Comparison of ENCODE assay signal across 14 cellular contexts in genomic region chr20:45340236-45340847, GRCh38. TPM values are rescaled to one million over a fixed set of nuclear protein-coding genes. Genes with fewer than 3 reads are reported as not detected.
DNase-seq lines count a peak whose midpoint lies in the region; ATAC-seq and TF ChIP-seq lines count a peak whose summit lies in the region.
"Had no signal": no experiment of that assay in that cellular context is flagged by ENCODE, and none has a peak within 500 bp of the region (broad histone marks: within the 10 kb centered on the region; RNA-seq: fewer than 3 reads in every experiment).

No MANE protein-coding gene starts in this region.

- H3K27ac ChIP-seq in mammary epithelial cell (ENCODE audit: insufficient read depth, low read depth, low read length): peak overlapping the region; percentile 96
- peak overlapping the region; percentile 81 to 97 for H3K27ac ChIP-seq in liver (ENCODE audit: low read depth in 1 of 2, low read length in 2 of 2)
- peak overlapping the region; percentile 93 to 96 for H3K27ac ChIP-seq in thoracic aorta

- TF ChIP-seq RAD21 in liver (IDR thresholded peaks at IDR 0.05): peak in 1 of 2 donors; percentile 54

- H3K27me3 ChIP-seq in mammary epithelial cell (ENCODE audit: insufficient read depth, low read length) (no peaks in the 10 kb centered on the region), liver (ENCODE audit: control insufficient read depth in 4 of 4, insufficient read depth in 4 of 4, low read length in 3 of 4) (no peaks in the 10 kb centered on the region), thoracic aorta (replicated peaks; ENCODE audit: insufficient read depth) (no peaks in the 10 kb centered on the region)
- H3K27me3 ChIP-seq: Peyer's patch had no signal

- BruUV-seq in mammary epithelial cell (replicated peaks; lab: Mats Ljungman, UMichigan): no TSS peak

- ATAC-seq in thoracic aorta (ENCODE audit: insufficient number of reproducible peaks, low FRiP score, low read depth): no peak
- no peak for ATAC-seq in mucosa of descending colon

- H3K9me3 ChIP-seq in mammary epithelial cell (replicated peaks; ENCODE audit: insufficient read depth, low read length): no peaks in the 10 kb centered on the region
- H3K9me3 ChIP-seq in liver (ENCODE audit: control insufficient read depth in 4 of 4, low read length in 3 of 4): no peaks in the 10 kb centered on the region
- no peaks in the 10 kb centered on the region for H3K9me3 ChIP-seq in thoracic aorta
- H3K9me3 ChIP-seq in mucosa of descending colon: no peaks in the 10 kb centered on the region
- H3K9me3 ChIP-seq: Peyer's patch had no signal

- peak overlapping the region; percentile 38 for H3K4me2 ChIP-seq in mammary epithelial cell (ENCODE audit: insufficient read depth, low read depth, low read length)

- H3K36me3 ChIP-seq in mammary epithelial cell (ENCODE audit: insufficient read depth, low read length): peaks cover 18% of the 10 kb centered on the region
- H3K36me3 ChIP-seq in liver (ENCODE audit: control insufficient read depth in 4 of 4, insufficient read depth in 3 of 4, low read depth in 1 of 4, low read length in 3 of 4): peaks cover 0 to 18% (median 5%) of the 10 kb centered on the region in 4 donors
- H3K36me3 ChIP-seq in thoracic aorta: no peaks in the 10 kb centered on the region
- no peaks in the 10 kb centered on the region for H3K36me3 ChIP-seq in mucosa of descending colon (ENCODE audit: low read depth)

- H3K4me1 ChIP-seq in mammary epithelial cell (ENCODE audit: insufficient read depth, low read length): peaks cover 99% of the 10 kb centered on the region
- peaks cover 23 to 82% (median 53%) of the 10 kb centered on the region in 4 donors for H3K4me1 ChIP-seq in liver (ENCODE audit: control insufficient read depth in 4 of 4, insufficient read depth in 4 of 4, low read length in 3 of 4)
- H3K4me1 ChIP-seq in thoracic aorta (ENCODE audit: control insufficient read depth in 1 of 2, low read depth in 2 of 2): peaks cover 66 to 98% of the 10 kb centered on the region in 2 donors
- H3K4me1 ChIP-seq in mucosa of descending colon (ENCODE audit: low read depth): peaks cover 87% of the 10 kb centered on the region

- CTCF ChIA-PET in mammary epithelial cell (lab: Charles Lee; ENCODE audit: low non-redundant PET): no interaction called here

- DNase-seq in NCI-H2029 (lab: John Stamatoyannopoulos, UW) (peak; percentile 75), mammary epithelial cell (peak; percentile 52), thoracic aorta (ENCODE audit: low spot score) (no peak), mucosa of descending colon (no peak), DMS 273 (lab: John Stamatoyannopoulos, UW; ENCODE audit: unreplicated experiment) (no peak), DMS79 (lab: John Stamatoyannopoulos, UW) (no peak)
- no peak for DNase-seq in activated effector memory CD4-positive, alpha-beta T cell treated with Interleukin-2 at 50 U/mL for 16 hours
- DNase-seq: activated CD4-positive, CD25-positive, alpha-beta regulatory T cell; activated naive CD4-positive, alpha-beta T cell treated with anti-CD3 and anti-CD28 coated beads, Interleukin-2, amount 10 ng/mL, durations not matched to agents 7 days and 5 days; DMS 273 treated with DMSO at 0.1 percent for 48 hours; MV-4-11 had no signal

- in situ Hi-C loops in mammary epithelial cell (cut with MboI; ENCODE audit: low sequenced_read_pairs in 2 of 2): no loop called here

- H4K20me1 ChIP-seq in mammary epithelial cell (ENCODE audit: insufficient read depth, low read length): no peaks in the 10 kb centered on the region

- no peak overlapping the region for H2AFZ ChIP-seq in mammary epithelial cell (ENCODE audit: low read depth, low read length)

- dilution Hi-C loops in mammary epithelial cell (cut with HindIII; ENCODE audit: low sequenced_read_pairs): no loop called here

- TF ChIP-seq CTCF in mammary epithelial cell (conservative IDR thresholded peaks at IDR 0.05 in 1 of 2, IDR thresholded peaks at IDR 0.05 in 1 of 2; ENCODE audit: extremely low read depth in 1 of 2, insufficient read depth in 1 of 2, low read depth in 1 of 2, low read length in 2 of 2) (no peak), liver (IDR thresholded peaks at IDR 0.05; ENCODE audit: low read depth, low read length, missing input control) (no peak), thoracic aorta (IDR thresholded peaks at IDR 0.05) (no peak), mucosa of descending colon (IDR thresholded peaks at IDR 0.05) (no peak)

- 39% methylated on average over 5 of the region's 5 CpGs for WGBS in mammary epithelial cell (ENCODE audit: low coverage, missing lambda C conversion rate)
- 21% methylated on average over 5 of the region's 5 CpGs for WGBS in liver

- intact Hi-C loops in mammary epithelial cell (cut with micrococcal nuclease): no loop called here
- intact Hi-C loops in mucosa of descending colon (cut with DNase I, micrococcal nuclease): no loop called here

- peaks cover 98% of the 10 kb centered on the region for H3K79me2 ChIP-seq in mammary epithelial cell (ENCODE audit: insufficient read depth, low read length)

- H3K9ac ChIP-seq in mammary epithelial cell (ENCODE audit: insufficient read depth, low read length) (no peak overlapping the region), liver (ENCODE audit: low read depth in 1 of 2, low read length in 2 of 2) (peak overlapping the region in 1 of 2 donors; percentile 56)

- H3K4me3 ChIP-seq in mammary epithelial cell (replicated peaks in 1 of 3; ENCODE audit: insufficient read depth in 1 of 3, low read depth in 2 of 3, low read length in 3 of 3): no peak overlapping the region
- H3K4me3 ChIP-seq in liver (ENCODE audit: low read depth in 1 of 3, low read length in 3 of 3): peak overlapping the region in 1 of 3 donors; percentile 9
- no peak overlapping the region for H3K4me3 ChIP-seq in thoracic aorta
- no peak overlapping the region for H3K4me3 ChIP-seq in mucosa of descending colon
- H3K4me3 ChIP-seq: Peyer's patch had no signal

TF ChIP-seq in liver, 16 proteins besides CTCF, POLR2A, EP300 and RAD21 (continues in another document):
- peak; percentile 69 for TF ChIP-seq ATF3 (IDR thresholded peaks at IDR 0.05)
- TF ChIP-seq FOXA2 (IDR thresholded peaks at IDR 0.05): peak; percentile 81
- peak; percentile 63 for TF ChIP-seq YY1 (IDR thresholded peaks at IDR 0.05)
- peak; percentile 83 for TF ChIP-seq FOXA1 (IDR thresholded peaks at IDR 0.05)
- no peak for TF ChIP-seq HNF4G (IDR thresholded peaks at IDR 0.05)
- TF ChIP-seq, protein P1, sequence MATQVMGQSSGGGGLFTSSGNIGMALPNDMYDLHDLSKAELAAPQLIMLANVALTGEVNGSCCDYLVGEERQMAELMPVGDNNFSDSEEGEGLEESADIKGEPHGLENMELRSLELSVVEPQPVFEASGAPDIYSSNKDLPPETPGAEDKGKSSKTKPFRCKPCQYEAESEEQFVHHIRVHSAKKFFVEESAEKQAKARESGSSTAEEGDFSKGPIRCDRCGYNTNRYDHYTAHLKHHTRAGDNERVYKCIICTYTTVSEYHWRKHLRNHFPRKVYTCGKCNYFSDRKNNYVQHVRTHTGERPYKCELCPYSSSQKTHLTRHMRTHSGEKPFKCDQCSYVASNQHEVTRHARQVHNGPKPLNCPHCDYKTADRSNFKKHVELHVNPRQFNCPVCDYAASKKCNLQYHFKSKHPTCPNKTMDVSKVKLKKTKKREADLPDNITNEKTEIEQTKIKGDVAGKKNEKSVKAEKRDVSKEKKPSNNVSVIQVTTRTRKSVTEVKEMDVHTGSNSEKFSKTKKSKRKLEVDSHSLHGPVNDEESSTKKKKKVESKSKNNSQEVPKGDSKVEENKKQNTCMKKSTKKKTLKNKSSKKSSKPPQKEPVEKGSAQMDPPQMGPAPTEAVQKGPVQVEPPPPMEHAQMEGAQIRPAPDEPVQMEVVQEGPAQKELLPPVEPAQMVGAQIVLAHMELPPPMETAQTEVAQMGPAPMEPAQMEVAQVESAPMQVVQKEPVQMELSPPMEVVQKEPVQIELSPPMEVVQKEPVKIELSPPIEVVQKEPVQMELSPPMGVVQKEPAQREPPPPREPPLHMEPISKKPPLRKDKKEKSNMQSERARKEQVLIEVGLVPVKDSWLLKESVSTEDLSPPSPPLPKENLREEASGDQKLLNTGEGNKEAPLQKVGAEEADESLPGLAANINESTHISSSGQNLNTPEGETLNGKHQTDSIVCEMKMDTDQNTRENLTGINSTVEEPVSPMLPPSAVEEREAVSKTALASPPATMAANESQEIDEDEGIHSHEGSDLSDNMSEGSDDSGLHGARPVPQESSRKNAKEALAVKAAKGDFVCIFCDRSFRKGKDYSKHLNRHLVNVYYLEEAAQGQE (IDR thresholded peaks at IDR 0.05): peak; percentile 71
- TF ChIP-seq NR2F2 (IDR thresholded peaks at IDR 0.05): peak; percentile 60
- TF ChIP-seq EGR1 (IDR thresholded peaks at IDR 0.05; ENCODE audit: low read depth in 2 of 2): peak; percentile 28 to 31

RNA-seq across cellular contexts. Expression of gene SDC4, which starts 7.9 kb away (rescaled TPM):
- total RNA-seq in mammary epithelial cell (100 to 1,000 TPM; 276 to 550 TPM), liver (100 to 1,000 TPM in 1 of 2 donors, 10 to 100 TPM in 1; 54.4 to 147 TPM), thoracic aorta (100 to 1,000 TPM in 1 of 2 donors, 10 to 100 TPM in 1; 93.5 to 108 TPM), mucosa of descending colon (100 to 1,000 TPM; 114 to 145 (median 122) TPM)
- polyA plus RNA-seq in mammary epithelial cell (135 TPM), liver (10 to 100 TPM; 80.6 to 86.5 TPM)
- polyA minus RNA-seq in mammary epithelial cell: 326 TPM

RNA-seq across cellular contexts. Expression of gene SYS1, which starts 22.6 kb away (rescaled TPM):
- 10 to 100 TPM; 20.9 to 25.0 TPM for total RNA-seq in mammary epithelial cell
- polyA plus RNA-seq in mammary epithelial cell: 35.1 TPM
- polyA minus RNA-seq in mammary epithelial cell: 40.9 TPM
- 10 to 100 TPM; 15.0 to 29.0 TPM for total RNA-seq in liver
- polyA plus RNA-seq in liver: 10 to 100 TPM; 27.2 to 37.8 TPM
- total RNA-seq in thoracic aorta: 10 to 100 TPM; 24.6 to 40.8 TPM
- total RNA-seq in mucosa of descending colon: 10 to 100 TPM; 37.2 to 41.7 (median 39.9) TPM

RNA-seq across cellular contexts. Expression of gene MATN4, which starts 32.2 kb away (rescaled TPM):
- total RNA-seq in mammary epithelial cell (under 1 TPM in 1 of 2 donors, not detected in 1; 0.24 TPM), liver (not detected), thoracic aorta (under 1 TPM in 1 of 2 donors, not detected in 1; 0.27 TPM), mucosa of descending colon (under 1 TPM in 2 of 3 donors, not detected in 1; 0.17 to 0.22 TPM)
- polyA plus RNA-seq in mammary epithelial cell (0.06 TPM), liver (under 1 TPM in 1 of 2 donors, not detected in 1; 0.05 TPM)
- polyA minus RNA-seq in mammary epithelial cell: not detected
- total RNA-seq: Peyer's patch had no signal

RNA-seq across cellular contexts. Expression of gene RBPJL, which starts 33.7 kb away (rescaled TPM):
- total RNA-seq in mammary epithelial cell (not detected), liver (not detected), thoracic aorta (not detected), mucosa of descending colon (not detected)
- polyA plus RNA-seq in mammary epithelial cell (not detected), liver (not detected)
- polyA minus RNA-seq in mammary epithelial cell: not detected
- total RNA-seq: dermis microvascular lymphatic vessel endothelial cell, Peyer's patch had no signal

RNA-seq across cellular contexts. Expression of gene TP53TG5, which starts 37.8 kb away (rescaled TPM):
- total RNA-seq in mammary epithelial cell: not detected
- polyA plus RNA-seq in mammary epithelial cell: not detected
- polyA minus RNA-seq in mammary epithelial cell: not detected
- total RNA-seq in liver: not detected
- not detected for polyA plus RNA-seq in liver
- total RNA-seq in thoracic aorta: not detected
- 1 to 10 TPM; 1.4 to 2.1 (median 1.6) TPM for total RNA-seq in mucosa of descending colon
- total RNA-seq: dermis microvascular lymphatic vessel endothelial cell, Peyer's patch had no signal

Comparison
In these comparisons a context has a peak if more than half of its experiments do, and no peak if none do; other contexts are left out.
1. DNase-seq: peak in NCI-H2029 (single experiment) and mammary epithelial cell (single experiment); none in thoracic aorta (single experiment), mucosa of descending colon (0 of 3), DMS 273 (single experiment), activated effector memory CD4-positive, alpha-beta T cell treated with Interleukin-2 at 50 U/mL for 16 hours (single experiment) and DMS79 (single experiment).
2. Peak in every context shown above with its lines, with median percentiles within 50 percentile points of each other: H3K27ac ChIP-seq.